ENCODE assay signal across 8 cellular contexts in genomic region chr11:66480116-66480938, GRCh38. TPM values are rescaled to one million over a fixed set of nuclear protein-coding genes. Genes with fewer than 3 reads are reported as not detected.
DNase-seq lines count a peak whose midpoint lies in the region; ATAC-seq and TF ChIP-seq lines count a peak whose summit lies in the region.

Gene DPP3 (plus strand): TSS chr11:66480434. CDS start chr11:66482201, 1,767 bp downstream.

- peak; percentile 92 for ATAC-seq in GM19397 (IDR thresholded peaks at IDR 0.05; ENCODE audit: unreplicated experiment)
- ATAC-seq in HG03571 (IDR thresholded peaks at IDR 0.05; ENCODE audit: unreplicated experiment), result peak; percentile 77

- WGBS in lower leg skin, 2 donors, result 2% methylated on average over 32 to 52 of the region's 62 CpGs

- H3K36me3 Mint-ChIP-seq in CD14-positive monocyte, result peaks cover 18 to 33% of the 10 kb centered on the region in 2 donors
- H3K36me3 Mint-ChIP-seq in activated CD4-positive, alpha-beta memory T cell treated with anti-CD3 and anti-CD28 coated beads for 36 hours, result peaks cover 9% of the 10 kb centered on the region

- peak within 1 kb of the TSS; percentile 85 to 89 for H3K4me3 Mint-ChIP-seq in CD14-positive monocyte
- H3K4me3 Mint-ChIP-seq in activated CD4-positive, alpha-beta memory T cell treated with anti-CD3 and anti-CD28 coated beads for 36 hours, result peak within 1 kb of the TSS; percentile 88

- H3K4me1 Mint-ChIP-seq in CD14-positive monocyte, result peaks cover 18% of the 10 kb centered on the region
- H3K4me1 Mint-ChIP-seq in activated CD4-positive, alpha-beta memory T cell treated with anti-CD3 and anti-CD28 coated beads for 36 hours (ENCODE audit: low read depth), result peaks cover 25% of the 10 kb centered on the region

- H3K4me3 ChIP-seq in dorsolateral prefrontal cortex, result peak within 1 kb of the TSS; percentile 55 to 98 (median 82)
- H3K4me3 ChIP-seq in lower leg skin (ENCODE audit: low read depth, poor library complexity, severe bottlenecking), result peak within 1 kb of the TSS; percentile 61

- H3K27ac ChIP-seq in dorsolateral prefrontal cortex, result peak within 1 kb of the TSS in 57 of 59 donors; percentile 4 to 95 (median 83)

- DNase-seq in CD14-positive monocyte (ENCODE audit: low spot score) (peak; percentile 96), NCI-H82 (lab: John Stamatoyannopoulos, UW) (peak; percentile 96), dorsolateral prefrontal cortex (peak; percentile 93 to 98 (median 97)), lower leg skin (ENCODE audit: low spot score in 2 of 2) (peak; percentile 95 to 99)
- peak; percentile 98 for DNase-seq in activated CD4-positive, alpha-beta memory T cell treated with anti-CD3 and anti-CD28 coated beads for 36 hours
- peak; percentile 92 to 97 for DNase-seq in stimulated activated CD4-positive, alpha-beta T cell treated with anti-CD3 and anti-CD28 coated beads, Interleukin-4, amount 100 ng/mL, for 48 hours (ENCODE audit: low read depth in 2 of 2)

- no peaks in the 10 kb centered on the region for H3K9me3 Mint-ChIP-seq in CD14-positive monocyte
- no peaks in the 10 kb centered on the region for H3K9me3 Mint-ChIP-seq in activated CD4-positive, alpha-beta memory T cell treated with anti-CD3 and anti-CD28 coated beads for 36 hours

- intact Hi-C loops in CD14-positive monocyte (cut with micrococcal nuclease), result loop anchor here (1.0 to 2.0 kb wide), 2 partner anchors 14 to 41 kb away; partner anchors contain the start of gene PELI3 (in 2 of the 2)
- intact Hi-C loops in activated CD4-positive, alpha-beta memory T cell treated with anti-CD3 and anti-CD28 coated beads for 36 hours (cut with micrococcal nuclease), result loop anchor here (1.0 kb wide), 4 partner anchors 14 to 198 kb away; partner anchors contain the start of genes ACTN3, PELI3 and ZDHHC24
- intact Hi-C loops in dorsolateral prefrontal cortex (cut with DNase I), result loop anchor here in 1 of 2 donors (2.0 kb wide), 2 partner anchors 30 to 42 kb away; partner anchors contain the start of genes BBS1 and MRPL11
- intact Hi-C loops in lower leg skin (cut with DNase I; ENCODE audit: low total_unique reads), result no loop called here

- POLR2A ChIA-PET in activated CD4-positive, alpha-beta memory T cell treated with anti-CD3 and anti-CD28 coated beads for 36 hours (lab: Charles Lee), result interaction anchor here (0.5 to 2.0 kb wide), 13 partner anchors 11 to 863 kb away, joined by 3 to 15 read pairs (median 5); partner anchors contain the start of genes B4GAT1, CTSF, MRPL11 and PELI3

- peak within 1 kb of the TSS; percentile 90 to 96 (median 92) for H3K27ac Mint-ChIP-seq in CD14-positive monocyte
- peak within 1 kb of the TSS; percentile 87 for H3K27ac Mint-ChIP-seq in activated CD4-positive, alpha-beta memory T cell treated with anti-CD3 and anti-CD28 coated beads for 36 hours

- peaks cover 0 to 5% (median 0%) of the 10 kb centered on the region in 3 donors for H3K27me3 Mint-ChIP-seq in CD14-positive monocyte (ENCODE audit: low read depth in 3 of 3)
- no peaks in the 10 kb centered on the region for H3K27me3 Mint-ChIP-seq in activated CD4-positive, alpha-beta memory T cell treated with anti-CD3 and anti-CD28 coated beads for 36 hours

- CTCF ChIA-PET in activated CD4-positive, alpha-beta memory T cell treated with anti-CD3 and anti-CD28 coated beads for 36 hours (lab: Charles Lee), result interaction anchor here (0.6 to 1.4 kb wide), 17 partner anchors 9 to 198 kb away, joined by 3 to 13 read pairs (median 3); partner anchors contain the start of genes MRPL11, PELI3 and RBM4B

- H3K27me3 ChIP-seq in dorsolateral prefrontal cortex, result no peaks in the 10 kb centered on the region

- TF ChIP-seq POLR2A in lower leg skin (IDR thresholded peaks at IDR 0.05), result no peak

- TF ChIP-seq CTCF in CD14-positive monocyte (IDR thresholded peaks at IDR 0.05) (no peak), dorsolateral prefrontal cortex (IDR thresholded peaks at IDR 0.05 in 54 of 56, conservative IDR thresholded peaks at IDR 0.05 in 2 of 56; ENCODE audit: low read depth in 1 of 56, partially characterized antibody in 56 of 56) (peak in 32 of 56 donors; percentile 7 to 67 (median 28)), lower leg skin (IDR thresholded peaks at IDR 0.05) (no peak)

RNA-seq across cellular contexts. Expression of gene DPP3, which starts in this region (rescaled TPM):
- polyA plus RNA-seq in CD14-positive monocyte, result 10 to 100 TPM; 22.4 to 26.7 TPM
- 10 to 100 TPM; 76.1 to 89.7 TPM for total RNA-seq in activated CD4-positive, alpha-beta memory T cell treated with anti-CD3 and anti-CD28 coated beads for 36 hours
- total RNA-seq in dorsolateral prefrontal cortex (10 to 100 TPM; 12.1 to 40.9 (median 22.3) TPM), lower leg skin (10 to 100 TPM; 15.5 to 48.5 (median 20.1) TPM)

Comparison
In these comparisons a context has a peak if more than half of its experiments do, and no peak if none do; other contexts are left out.
1. Peak in every context shown above with its lines: DNase-seq, ATAC-seq, H3K4me3 ChIP-seq and H3K27ac ChIP-seq.
2. CTCF ChIP-seq: peak in dorsolateral prefrontal cortex (32 of 56); none in CD14-positive monocyte (single experiment) and lower leg skin (0 of 3).